Comparison of ENCODE assay signal across 9 cellular contexts in genomic region chr4:142637654-142638053, GRCh38.
"Had no signal": no experiment of that assay in that cellular context is flagged by ENCODE, and none has a peak within 500 bp of the region (broad histone marks: within the 10 kb centered on the region; RNA-seq: fewer than 3 reads in every experiment).

No MANE protein-coding gene starts in this region.

- H3K4me2 ChIP-seq: GM23338, KMS-11 had no signal

- FAIRE-seq: H1, H54, HTR-8/SVneo had no signal

- H3K27ac ChIP-seq: KMS-11 had no signal

- H2AFZ ChIP-seq: GM23338 had no signal

- H3K4me3 ChIP-seq: GM23338 had no signal

- H3K9ac ChIP-seq: KMS-11 had no signal

- ATAC-seq: GM23338 had no signal

- DNase-seq: H9, HCEC 1CT, Karpas-422, KBM-7 had no signal
